ENCODE assay signal across 1 cellular context in genomic region chr6:11232177-11232967, GRCh38.
A peak's percentile ranks its signal among the peaks of the same experiment; 100 is the strongest.
TF ChIP-seq lines count a peak whose summit lies in the region.

TSS of gene NEDD9 (minus strand) at chr6:11232668. CDS start at chr6:11232515, 153 bp downstream.

TF ChIP-seq in HEK293, 187 proteins besides CTCF, POLR2A, EP300 and RAD21 (continued from another document):
- TF ChIP-seq ZNF133 (tag by site-specific recombination; IDR thresholded peaks at IDR 0.05) (no peak), ZNF248 (tag by site-specific recombination; IDR thresholded peaks at IDR 0.05) (no peak), HOXD13 (CRISPR knock-in tag; IDR thresholded peaks at IDR 0.05; ENCODE audit: borderline replicate concordance) (0 out of 2 replicates have a peak, but pooled peaks have one; percentile 3), ZNF416 (tag by site-specific recombination; IDR thresholded peaks at IDR 0.05) (no peak), ZBTB26 (tag by site-specific recombination; optimal IDR thresholded peaks at IDR 0.05) (peak; percentile 23), ZNF791 (tag by site-specific recombination; IDR thresholded peaks at IDR 0.05) (no peak), ZNF169 (tag by site-specific recombination; IDR thresholded peaks at IDR 0.05) (no peak), ZNF121 (tag by site-specific recombination; IDR thresholded peaks at IDR 0.05) (no peak), ZNF239 (tag by site-specific recombination; IDR thresholded peaks at IDR 0.05) (no peak), ZNF423 (tag by site-specific recombination; IDR thresholded peaks at IDR 0.05) (no peak), ZNF626 (tag by site-specific recombination; IDR thresholded peaks at IDR 0.05) (no peak), ZNF777 (tag by site-specific recombination; IDR thresholded peaks at IDR 0.05; ENCODE audit: borderline replicate concordance) (no peak), ZNF114 (tag by site-specific recombination; IDR thresholded peaks at IDR 0.05) (no peak), ZNF707 (tag by site-specific recombination; IDR thresholded peaks at IDR 0.05) (no peak), SP2 (tag by site-specific recombination; IDR thresholded peaks at IDR 0.05) (peak; percentile 49), ZNF768 (tag by site-specific recombination; IDR thresholded peaks at IDR 0.05) (no peak), ZNF544 (tag by site-specific recombination; IDR thresholded peaks at IDR 0.05) (no peak), ZBTB17 (tag by site-specific recombination; IDR thresholded peaks at IDR 0.05) (peak; percentile 69), FEZF1 (tag by site-specific recombination; IDR thresholded peaks at IDR 0.05) (no peak), PRDM1 (tag by site-specific recombination; IDR thresholded peaks at IDR 0.05) (peak; percentile 73; the same call in 1 of the 2 replicates), ZNF366 (tag by site-specific recombination; conservative IDR thresholded peaks at IDR 0.05) (peak; percentile 81; the same call in 1 of the 2 replicates), ZNF571 (tag by site-specific recombination; IDR thresholded peaks at IDR 0.05) (no peak), MYNN (tag by site-specific recombination; IDR thresholded peaks at IDR 0.05; ENCODE audit: borderline replicate concordance) (no peak), ZNF324 (tag by site-specific recombination; IDR thresholded peaks at IDR 0.05) (no peak), PRDM2 (tag by site-specific recombination; IDR thresholded peaks at IDR 0.05; ENCODE audit: borderline replicate concordance) (no peak), ZNF776 (tag by site-specific recombination; IDR thresholded peaks at IDR 0.05; ENCODE audit: borderline replicate concordance) (no peak), ZNF621 (tag by site-specific recombination; IDR thresholded peaks at IDR 0.05) (no peak), ELK4 (IDR thresholded peaks at IDR 0.05; ENCODE audit: borderline replicate concordance, low read depth, low read length) (no peak), PRDM10 (tag by site-specific recombination; IDR thresholded peaks at IDR 0.05) (peak; percentile 73), SALL2 (tag by site-specific recombination; IDR thresholded peaks at IDR 0.05; ENCODE audit: borderline replicate concordance) (no peak), ZBTB8A (tag by site-specific recombination; IDR thresholded peaks at IDR 0.05) (0 out of 2 replicates have a peak, but pooled peaks have one; percentile 3), ZNF202 (tag by site-specific recombination; IDR thresholded peaks at IDR 0.05; ENCODE audit: borderline replicate concordance) (no peak), ZBTB11 (tag by site-specific recombination; conservative IDR thresholded peaks at IDR 0.05; ENCODE audit: low read depth) (no peak), ZNF473 (tag by site-specific recombination; IDR thresholded peaks at IDR 0.05) (no peak), ZNF645 (tag by site-specific recombination; IDR thresholded peaks at IDR 0.05) (no peak)
